In the genomic region with DNA sequence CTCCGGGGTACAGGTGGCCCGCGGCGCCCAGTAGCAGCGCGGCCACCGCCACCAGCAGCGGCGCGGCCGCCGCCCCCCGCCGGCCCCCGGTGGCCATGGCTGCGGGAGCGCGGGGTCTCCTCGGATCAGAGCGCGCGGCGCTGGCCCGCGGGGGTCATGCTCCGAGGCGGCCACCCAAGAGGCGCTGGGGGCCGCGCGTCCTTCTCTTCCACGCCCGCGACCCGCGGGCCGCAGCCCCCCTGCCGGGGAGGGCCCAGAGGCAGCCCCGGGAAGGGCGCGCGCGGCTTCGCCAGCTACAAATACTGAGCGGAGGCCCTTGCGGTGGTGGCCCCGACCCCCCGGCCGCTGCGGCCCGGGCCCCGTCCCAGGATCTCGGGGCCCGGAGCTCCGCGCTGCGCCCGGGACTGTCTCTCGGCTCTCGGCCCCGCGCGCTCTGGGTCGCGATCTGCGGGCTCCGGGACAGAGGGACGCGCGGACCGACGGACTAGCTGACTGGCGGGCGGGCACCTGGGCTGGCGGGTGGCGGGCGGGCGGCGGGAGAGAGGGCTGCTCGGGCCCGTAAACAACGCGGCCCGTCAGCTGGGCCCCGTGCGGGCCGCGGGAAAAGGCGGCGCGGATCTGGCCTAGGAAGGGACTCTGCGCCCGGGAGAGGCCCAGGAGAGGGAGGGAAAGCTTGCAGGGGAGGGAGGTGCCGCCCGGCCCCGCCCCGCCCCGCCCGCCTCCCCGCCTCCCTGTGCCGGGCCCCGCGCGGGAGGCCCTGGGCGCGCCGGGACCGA, we compare ENCODE assay signal across 8 cellular contexts. TPM values are rescaled to one million over a fixed set of nuclear protein-coding genes. Genes with fewer than 3 reads are reported as not detected.
A peak's percentile ranks its signal among the peaks of the same experiment; 100 is the strongest.
DNase-seq lines count a peak whose midpoint lies in the region; ATAC-seq and TF ChIP-seq lines count a peak whose summit lies in the region.

A gene (minus strand): TSS at position 620 of the 776 bp plus-strand sequence. CDS start 523 bp downstream, at position 97.

- H3K27ac Mint-ChIP-seq in CD4-positive, alpha-beta T cell, result no peak within 1 kb of the TSS
- H3K27ac Mint-ChIP-seq in activated T-helper 17 cell treated with anti-CD3 and anti-CD28 coated beads, Interleukin-2, amount 50 U/mL, for 72 hours, result no peak within 1 kb of the TSS
- peak within 1 kb of the TSS in 1 of 10 donors; percentile 52 for H3K27ac Mint-ChIP-seq in naive thymus-derived CD8-positive, alpha-beta T cell
- no peak within 1 kb of the TSS for H3K27ac Mint-ChIP-seq in stimulated activated naive CD8-positive, alpha-beta T cell treated with anti-CD3 and anti-CD28 coated beads, Interleukin-15, Interleukin-2, amounts not matched to agents 100 ng/mL and 50 ng/mL, for 24 hours

- peak in 7 of 10 experiments; percentile 5 to 54 (median 37) for DNase-seq in CD4-positive, alpha-beta T cell
- DNase-seq in HuH-7 (ENCODE audit: low spot score) (peak; percentile 94), OCI-LY7 (ENCODE audit: low spot score) (peak; percentile 93), fibroblast of pulmonary artery (ENCODE audit: low read depth) (peak; percentile 90)
- DNase-seq in naive thymus-derived CD8-positive, alpha-beta T cell, result peak in 6 of 10 donors; percentile 3 to 39 (median 18)

- intact Hi-C loops in CD4-positive, alpha-beta T cell (cut with DNase I, micrococcal nuclease), result loop anchor here in 1 of 2 experiments (1.0 kb wide), 1 partner anchor 96 kb away; no protein-coding TSS in a partner anchor
- intact Hi-C loops in OCI-LY7 (cut with micrococcal nuclease; ENCODE audit: unreplicated experiment), result loop anchor here (1.0 to 2.0 kb wide), 5 partner anchors 21 to 145 kb away; no protein-coding TSS in a partner anchor

- ATAC-seq in CD4-positive, alpha-beta T cell (ENCODE audit: poor library complexity), result peak; percentile 85
- ATAC-seq in GM21390 (IDR thresholded peaks at IDR 0.05; ENCODE audit: unreplicated experiment), result peak; percentile 63
- ATAC-seq in activated T-helper 17 cell treated with anti-CD3 and anti-CD28 coated beads, Interleukin-2, amount 50 U/mL, for 72 hours (replicated peaks), result peak; percentile 94
- peak; percentile 79 to 82 for ATAC-seq in naive thymus-derived CD8-positive, alpha-beta T cell

- peak within 1 kb of the TSS; percentile 86 for H3K4me3 Mint-ChIP-seq in CD4-positive, alpha-beta T cell
- peak within 1 kb of the TSS; percentile 71 for H3K4me3 Mint-ChIP-seq in activated T-helper 17 cell treated with anti-CD3 and anti-CD28 coated beads, Interleukin-2, amount 50 U/mL, for 72 hours
- H3K4me3 Mint-ChIP-seq in naive thymus-derived CD8-positive, alpha-beta T cell, result peak within 1 kb of the TSS; percentile 68 to 87 (median 81)
- H3K4me3 Mint-ChIP-seq in stimulated activated naive CD8-positive, alpha-beta T cell treated with anti-CD3 and anti-CD28 coated beads, Interleukin-15, Interleukin-2, amounts not matched to agents 100 ng/mL and 50 ng/mL, for 24 hours, result peak within 1 kb of the TSS; percentile 76

- 0 out of 2 replicates have a peak, but pooled peaks cover 2% of the 10 kb centered on the region for H3K36me3 ChIP-seq in OCI-LY7 (ENCODE audit: insufficient read depth, low read length)

- H3K4me3 ChIP-seq in OCI-LY7 (ENCODE audit: low read depth, low read length, poor library complexity, severe bottlenecking) (peak within 1 kb of the TSS; percentile 95), fibroblast of pulmonary artery (replicated peaks; ENCODE audit: low read depth, low read length) (peak within 1 kb of the TSS; percentile 67)

- no peaks in the 10 kb centered on the region for H3K36me3 Mint-ChIP-seq in CD4-positive, alpha-beta T cell (ENCODE audit: low read depth)
- H3K36me3 Mint-ChIP-seq in activated T-helper 17 cell treated with anti-CD3 and anti-CD28 coated beads, Interleukin-2, amount 50 U/mL, for 72 hours (ENCODE audit: low read depth), result no peaks in the 10 kb centered on the region
- no peaks in the 10 kb centered on the region for H3K36me3 Mint-ChIP-seq in naive thymus-derived CD8-positive, alpha-beta T cell
- no peaks in the 10 kb centered on the region for H3K36me3 Mint-ChIP-seq in stimulated activated naive CD8-positive, alpha-beta T cell treated with anti-CD3 and anti-CD28 coated beads, Interleukin-15, Interleukin-2, amounts not matched to agents 100 ng/mL and 50 ng/mL, for 24 hours (ENCODE audit: low read depth)

- H3K27ac ChIP-seq in CD4-positive, alpha-beta T cell (ENCODE audit: low read depth, low read length), result no peak within 1 kb of the TSS
- H3K27ac ChIP-seq in OCI-LY7 (ENCODE audit: low read depth, low read length, poor library complexity, severe bottlenecking), result peak within 1 kb of the TSS; percentile 77

- CTCF ChIA-PET in CD4-positive, alpha-beta T cell (lab: Charles Lee), result no interaction called here
- CTCF ChIA-PET in OCI-LY7 (lab: Charles Lee; ENCODE audit: unreplicated experiment), result no interaction called here

- POLR2A ChIA-PET in CD4-positive, alpha-beta T cell (lab: Charles Lee), result interaction anchor here (0.6 to 1.3 kb wide), 3 partner anchors 55 to 96 kb away, joined by 4 to 8 read pairs (median 8); a partner anchor contains a TSS
- POLR2A ChIA-PET in OCI-LY7 (lab: Charles Lee), result interaction anchor here (0.6 to 1.1 kb wide), 5 partner anchors 25 to 448 kb away, joined by 3 to 4 read pairs (median 3); no protein-coding TSS in a partner anchor
- POLR2A ChIA-PET in naive thymus-derived CD8-positive, alpha-beta T cell (lab: Charles Lee), result interaction anchor here (0.7 to 1.6 kb wide), 2 partner anchors 55 to 97 kb away, joined by 7 read pairs; a partner anchor contains a TSS

- peaks cover 19% of the 10 kb centered on the region for H3K4me1 Mint-ChIP-seq in CD4-positive, alpha-beta T cell (ENCODE audit: low read depth)
- peaks cover 7% of the 10 kb centered on the region for H3K4me1 Mint-ChIP-seq in activated T-helper 17 cell treated with anti-CD3 and anti-CD28 coated beads, Interleukin-2, amount 50 U/mL, for 72 hours
- H3K4me1 Mint-ChIP-seq in naive thymus-derived CD8-positive, alpha-beta T cell, result peaks cover 10 to 29% (median 13%) of the 10 kb centered on the region in 4 donors
- peaks cover 9% of the 10 kb centered on the region for H3K4me1 Mint-ChIP-seq in stimulated activated naive CD8-positive, alpha-beta T cell treated with anti-CD3 and anti-CD28 coated beads, Interleukin-15, Interleukin-2, amounts not matched to agents 100 ng/mL and 50 ng/mL, for 24 hours (ENCODE audit: low read depth)

- H3K9me2 ChIP-seq in OCI-LY7 (ENCODE audit: insufficient read depth, low read length), result no peaks in the 10 kb centered on the region

- BruUV-seq in OCI-LY7 (replicated peaks; lab: Mats Ljungman, UMichigan), result no TSS peak

- H3K79me2 ChIP-seq in OCI-LY7 (ENCODE audit: insufficient read depth, low read depth, low read length), result peaks cover 31% of the 10 kb centered on the region

- H2AFZ ChIP-seq in OCI-LY7 (ENCODE audit: low read length), result peak within 1 kb of the TSS; percentile 93

- H3K9me3 Mint-ChIP-seq in CD4-positive, alpha-beta T cell, result no peaks in the 10 kb centered on the region
- no peaks in the 10 kb centered on the region for H3K9me3 Mint-ChIP-seq in activated T-helper 17 cell treated with anti-CD3 and anti-CD28 coated beads, Interleukin-2, amount 50 U/mL, for 72 hours
- no peaks in the 10 kb centered on the region for H3K9me3 Mint-ChIP-seq in naive thymus-derived CD8-positive, alpha-beta T cell
- no peaks in the 10 kb centered on the region for H3K9me3 Mint-ChIP-seq in stimulated activated naive CD8-positive, alpha-beta T cell treated with anti-CD3 and anti-CD28 coated beads, Interleukin-15, Interleukin-2, amounts not matched to agents 100 ng/mL and 50 ng/mL, for 24 hours

- H3K27me3 ChIP-seq in CD4-positive, alpha-beta T cell (ENCODE audit: control insufficient read depth, insufficient read depth, low read length), result peaks cover 30% of the 10 kb centered on the region

- H3K4me1 ChIP-seq in OCI-LY7 (ENCODE audit: insufficient read depth, low read length, poor library complexity, severe bottlenecking), result peaks cover 49% of the 10 kb centered on the region

- no peaks in the 10 kb centered on the region for H3K9me3 ChIP-seq in CD4-positive, alpha-beta T cell (ENCODE audit: control insufficient read depth, low read length)
- H3K9me3 ChIP-seq in OCI-LY7 (ENCODE audit: low read length), result no peaks in the 10 kb centered on the region

- TF ChIP-seq CTCF in CD4-positive, alpha-beta T cell (IDR thresholded peaks at IDR 0.05), result no peak
- no peak for TF ChIP-seq CTCF in OCI-LY7 (conservative IDR thresholded peaks at IDR 0.05; ENCODE audit: low read length)
- no peak for TF ChIP-seq CTCF in fibroblast of pulmonary artery (IDR thresholded peaks at IDR 0.05; ENCODE audit: low read length, missing control alignments)

- H4K20me1 ChIP-seq in OCI-LY7 (ENCODE audit: insufficient read depth, low read length), result peaks cover 14% of the 10 kb centered on the region; the same call in 1 of the 2 replicates

- H3K4me2 ChIP-seq in OCI-LY7 (ENCODE audit: low read length), result peak within 1 kb of the TSS; percentile 95

- H3K27me3 Mint-ChIP-seq in CD4-positive, alpha-beta T cell, result peaks cover 45% of the 10 kb centered on the region
- H3K27me3 Mint-ChIP-seq in activated T-helper 17 cell treated with anti-CD3 and anti-CD28 coated beads, Interleukin-2, amount 50 U/mL, for 72 hours, result peaks cover 27% of the 10 kb centered on the region
- H3K27me3 Mint-ChIP-seq in naive thymus-derived CD8-positive, alpha-beta T cell, result peaks cover 10 to 52% (median 32%) of the 10 kb centered on the region in 5 donors
- peaks cover 52% of the 10 kb centered on the region for H3K27me3 Mint-ChIP-seq in stimulated activated naive CD8-positive, alpha-beta T cell treated with anti-CD3 and anti-CD28 coated beads, Interleukin-15, Interleukin-2, amounts not matched to agents 100 ng/mL and 50 ng/mL, for 24 hours

RNA-seq across cellular contexts. Expression of the gene that starts here (rescaled TPM):
- total RNA-seq in CD4-positive, alpha-beta T cell, result 1 to 10 TPM; 1.8 to 3.0 TPM
- 57.7 and 90.3 TPM in 2 replicates for total RNA-seq in OCI-LY7 (2014; rRNA removed; shearing (Covaris generic))
- 74.0 and 83.0 TPM in 2 replicates for total RNA-seq in OCI-LY7 (2022)
- total RNA-seq in activated T-helper 17 cell treated with anti-CD3 and anti-CD28 coated beads, Interleukin-2, amount 50 U/mL, for 72 hours, result 1 to 10 TPM in 1 of 2 donors, under 1 TPM in 1; 0.69 to 5.0 TPM
- total RNA-seq in naive thymus-derived CD8-positive, alpha-beta T cell, result 1 to 10 TPM in 1 of 2 experiments, under 1 TPM in 1; 0.60 to 1.4 TPM
- under 1 TPM in 2 of 3 donors, not detected in 1; 0.14 to 0.30 TPM for polyA plus RNA-seq in naive thymus-derived CD8-positive, alpha-beta T cell

Comparison
In these comparisons a context has a peak if more than half of its experiments do, and no peak if none do; other contexts are left out.
1. RNA of the gene that starts here (total RNA-seq): 57.7 to 90.3 TPM in OCI-LY7; 0.69 to 5.0 TPM in activated T-helper 17 cell treated with anti-CD3 and anti-CD28 coated beads, Interleukin-2, amount 50 U/mL, for 72 hours, 1.8 to 3.0 TPM in CD4-positive, alpha-beta T cell and 0.60 to 1.4 TPM in naive thymus-derived CD8-positive, alpha-beta T cell; every median in the first group is over 4 times any median in the second.
2. DNase-seq: peak in every context shown above with its lines; median percentile 94 in HuH-7; 93 in OCI-LY7; 90 in fibroblast of pulmonary artery; 37 in CD4-positive, alpha-beta T cell; 18 in naive thymus-derived CD8-positive, alpha-beta T cell.
3. Peak in every context shown above with its lines, with median percentiles within 50 percentile points of each other: ATAC-seq and H3K4me3 Mint-ChIP-seq.